In genomic region chr5:148418511-148418910, GRCh38 we compare ENCODE assay signal across 19 cellular contexts.
"Had no signal": no experiment of that assay in that cellular context is flagged by ENCODE, and none has a peak within 500 bp of the region (broad histone marks: within the 10 kb centered on the region; RNA-seq: fewer than 3 reads in every experiment).

No MANE protein-coding gene starts in this region.

- H3K4me3 Mint-ChIP-seq: activated B cell treated with CpG ODN at 0.5 μM for 24 hours; activated CD4-positive, alpha-beta T cell treated with anti-CD3 and anti-CD28 coated beads, Interleukin-2, amount 10 ng/mL, durations not matched to agents 24 days and 14 days; activated naive CD4-positive, alpha-beta T cell treated with anti-CD3 and anti-CD28 coated beads, Interleukin-2, amount 10 ng/mL, durations not matched to agents 7 days and 5 days; naive thymus-derived CD8-positive, alpha-beta T cell; T-helper 1 cell treated with Interleukin-12 subunit alpha and Interleukin-12 subunit beta and Interleukin-4 antibody, amounts not matched to agents 30 μg/mL and 1 μg/mL, for 36 hours had no signal

- H3K27me3 ChIP-seq: esophagus muscularis mucosa, foreskin keratinocyte, tibial nerve, vagina had no signal

- H3K4me1 Mint-ChIP-seq: activated B cell treated with CpG ODN at 0.5 μM for 24 hours; activated naive CD4-positive, alpha-beta T cell treated with anti-CD3 and anti-CD28 coated beads, Interleukin-2, amount 10 ng/mL, durations not matched to agents 7 days and 5 days had no signal

- H3K9me3 Mint-ChIP-seq: activated B cell treated with CpG ODN at 0.5 μM for 24 hours; activated CD4-positive, alpha-beta T cell treated with anti-CD3 and anti-CD28 coated beads, Interleukin-2, amount 10 ng/mL, durations not matched to agents 24 days and 14 days; activated naive CD4-positive, alpha-beta T cell treated with anti-CD3 and anti-CD28 coated beads, Interleukin-2, amount 10 ng/mL, durations not matched to agents 7 days and 5 days; naive thymus-derived CD8-positive, alpha-beta T cell; T-helper 1 cell treated with Interleukin-12 subunit alpha and Interleukin-12 subunit beta and Interleukin-4 antibody, amounts not matched to agents 30 μg/mL and 1 μg/mL, for 36 hours had no signal

- H3K9me3 ChIP-seq: esophagus muscularis mucosa, tibial nerve, vagina had no signal

- ATAC-seq: foreskin keratinocyte; naive thymus-derived CD8-positive, alpha-beta T cell had no signal

- H3K4me1 ChIP-seq: foreskin keratinocyte, parathyroid adenoma, tibial nerve, vagina had no signal

- DNase-seq: activated B cell treated with CpG ODN at 0.5 μM for 24 hours; activated CD4-positive, alpha-beta T cell treated with anti-CD3 and anti-CD28 coated beads, Interleukin-2, amount 10 ng/mL, durations not matched to agents 24 days and 14 days; activated naive CD4-positive, alpha-beta T cell treated with anti-CD3 and anti-CD28 coated beads, Interleukin-2, amount 10 ng/mL, durations not matched to agents 7 days and 5 days; activated T-cell treated with anti-CD3 and anti-CD28 coated beads for 4 hours; amniotic stem cell; central memory CD4-positive, alpha-beta T cell; cortex of kidney; effector CD4-positive, alpha-beta T cell; foreskin keratinocyte; glutamatergic neuron; naive thymus-derived CD8-positive, alpha-beta T cell; stimulated activated CD4-positive, alpha-beta T cell treated with anti-CD3 and anti-CD28 coated beads, Interleukin-15, amount 100 ng/mL, for 24 hours; stimulated activated CD4-positive, alpha-beta T cell treated with anti-CD3 and anti-CD28 coated beads, Interleukin-4, amount 100 ng/mL, for 1 hour; stimulated activated naive CD4-positive, alpha-beta T cell had no signal

- H3K27me3 Mint-ChIP-seq: activated B cell treated with CpG ODN at 0.5 μM for 24 hours; activated CD4-positive, alpha-beta T cell treated with anti-CD3 and anti-CD28 coated beads, Interleukin-2, amount 10 ng/mL, durations not matched to agents 24 days and 14 days; activated naive CD4-positive, alpha-beta T cell treated with anti-CD3 and anti-CD28 coated beads, Interleukin-2, amount 10 ng/mL, durations not matched to agents 7 days and 5 days; naive thymus-derived CD8-positive, alpha-beta T cell had no signal

- H3K27ac Mint-ChIP-seq: activated B cell treated with CpG ODN at 0.5 μM for 24 hours; activated CD4-positive, alpha-beta T cell treated with anti-CD3 and anti-CD28 coated beads, Interleukin-2, amount 10 ng/mL, durations not matched to agents 24 days and 14 days; activated naive CD4-positive, alpha-beta T cell treated with anti-CD3 and anti-CD28 coated beads, Interleukin-2, amount 10 ng/mL, durations not matched to agents 7 days and 5 days; T-helper 1 cell treated with Interleukin-12 subunit alpha and Interleukin-12 subunit beta and Interleukin-4 antibody, amounts not matched to agents 30 μg/mL and 1 μg/mL, for 36 hours had no signal

- H3K4me3 ChIP-seq: esophagus muscularis mucosa, tibial nerve, vagina had no signal

- H3K27ac ChIP-seq: esophagus muscularis mucosa, foreskin keratinocyte, parathyroid adenoma, tibial nerve, vagina had no signal
